ENCODE assay signal across 1 cellular context in genomic region chr12:121132601-121133481, GRCh38.
TF ChIP-seq lines count a peak whose summit lies in the region.

Gene P2RX7 (plus strand): TSS chr12:121132876. CDS start chr12:121132971, 95 bp downstream.

TF ChIP-seq in K562, 482 proteins besides CTCF, POLR2A, EP300 and RAD21 (continued from another document and continues in another):
- TF ChIP-seq BRF2 (IDR thresholded peaks at IDR 0.05; ENCODE audit: borderline replicate concordance, insufficient read depth, insufficient read length) (no peak), MTA3 (IDR thresholded peaks at IDR 0.05; ENCODE audit: borderline replicate concordance) (no peak), EHMT2 (IDR thresholded peaks at IDR 0.05) (no peak), ARID2 (IDR thresholded peaks at IDR 0.05) (no peak), ZNF3 (CRISPR knock-in tag; IDR thresholded peaks at IDR 0.05) (no peak), SNRNP70 (optimal IDR thresholded peaks at IDR 0.05; ENCODE audit: low read depth, low read length) (no peak), ZBTB8A (IDR thresholded peaks at IDR 0.05; ENCODE audit: partially characterized antibody) (no peak), NUFIP1 (IDR thresholded peaks at IDR 0.05; ENCODE audit: partially characterized antibody) (no peak), MEIS2 (IDR thresholded peaks at IDR 0.05; ENCODE audit: partially characterized antibody) (peak; percentile 66), FOXJ2 (tag; IDR thresholded peaks at IDR 0.05) (no peak), ZNF609 (CRISPR knock-in tag; IDR thresholded peaks at IDR 0.05; ENCODE audit: borderline replicate concordance) (no peak), ZBTB2 (IDR thresholded peaks at IDR 0.05) (no peak), FOXK2 (conservative IDR thresholded peaks at IDR 0.05 in 1 of 2, IDR thresholded peaks at IDR 0.05 in 1 of 2; ENCODE audit: low read depth in 2 of 2) (peak; percentile 71 to 77), SMAD4 (CRISPR knock-in tag; conservative IDR thresholded peaks at IDR 0.05) (no peak), GTF2F1 (IDR thresholded peaks at IDR 0.05; ENCODE audit: low read depth, low read length) (no peak), ARID4B (CRISPR knock-in tag; IDR thresholded peaks at IDR 0.05) (no peak), RFX7 (CRISPR knock-in tag; IDR thresholded peaks at IDR 0.05) (no peak), STAG1 (CRISPR knock-in tag; IDR thresholded peaks at IDR 0.05; ENCODE audit: borderline replicate concordance) (no peak), ZNF75A (CRISPR knock-in tag; IDR thresholded peaks at IDR 0.05) (no peak), SMARCC2 (IDR thresholded peaks at IDR 0.05; ENCODE audit: low read depth) (no peak), ZKSCAN1 (IDR thresholded peaks at IDR 0.05; ENCODE audit: low read depth, low read length) (no peak), RB1 (IDR thresholded peaks at IDR 0.05; ENCODE audit: low read depth) (no peak), KLF10 (CRISPR knock-in tag; IDR thresholded peaks at IDR 0.05) (no peak), FUS (optimal IDR thresholded peaks at IDR 0.05; ENCODE audit: low read depth, low read length) (no peak), ZNF766 (CRISPR knock-in tag; conservative IDR thresholded peaks at IDR 0.05) (peak; percentile 32; the same call in 1 of the 2 replicates), NFATC3 (IDR thresholded peaks at IDR 0.05) (no peak), HMBOX1 (IDR thresholded peaks at IDR 0.05) (no peak), MYC (IDR thresholded peaks at IDR 0.05; ENCODE audit: low read depth, low read length) (peak; percentile 46; the same call in 1 of the 2 replicates), MYC (CRISPR knock-in tag; IDR thresholded peaks at IDR 0.05; ENCODE audit: borderline replicate concordance, low read depth) (no peak), POLR2G (IDR thresholded peaks at IDR 0.05; ENCODE audit: low read depth, low read length) (no peak), TAF15 (IDR thresholded peaks at IDR 0.05; ENCODE audit: low read depth, low read length) (no peak), PURB (CRISPR knock-in tag; IDR thresholded peaks at IDR 0.05; ENCODE audit: low read depth) (no peak), ZNF740 (CRISPR knock-in tag; IDR thresholded peaks at IDR 0.05) (no peak), ZNF740 (tag; IDR thresholded peaks at IDR 0.05) (no peak), ZNF165 (CRISPR knock-in tag; IDR thresholded peaks at IDR 0.05; ENCODE audit: borderline replicate concordance) (no peak), MCM3 (IDR thresholded peaks at IDR 0.05) (no peak), SFPQ (IDR thresholded peaks at IDR 0.05; ENCODE audit: low read depth, low read length) (no peak), JUN (IDR thresholded peaks at IDR 0.05; ENCODE audit: borderline replicate concordance, low read depth, low read length) (peak; percentile 59; the same call in 1 of the 2 replicates), JUN (CRISPR knock-in tag; IDR thresholded peaks at IDR 0.05; ENCODE audit: borderline replicate concordance) (no peak), ZNF76 (CRISPR knock-in tag; IDR thresholded peaks at IDR 0.05; ENCODE audit: borderline replicate concordance) (no peak), PKNOX1 (IDR thresholded peaks at IDR 0.05) (peak; percentile 75), MLX (CRISPR knock-in tag; conservative IDR thresholded peaks at IDR 0.05) (no peak), ZBTB12 (CRISPR knock-in tag; IDR thresholded peaks at IDR 0.05) (no peak), SREBF2 (CRISPR knock-in tag; IDR thresholded peaks at IDR 0.05) (no peak), TBL1XR1 (IDR thresholded peaks at IDR 0.05; ENCODE audit: low read length in 2 of 2) (no peak), PRMT5 (CRISPR knock-in tag; IDR thresholded peaks at IDR 0.05) (no peak), SPI1 (IDR thresholded peaks at IDR 0.05; ENCODE audit: borderline replicate concordance, low read depth, low read length) (no peak), RBM34 (IDR thresholded peaks at IDR 0.05; ENCODE audit: borderline replicate concordance, insufficient read depth, low read length) (no peak), THRAP3 (IDR thresholded peaks at IDR 0.05; ENCODE audit: borderline replicate concordance) (no peak), ZBED1 (IDR thresholded peaks at IDR 0.05) (no peak), RBFOX2 (IDR thresholded peaks at IDR 0.05; ENCODE audit: low read depth, low read length) (no peak)
